In the genomic region with DNA sequence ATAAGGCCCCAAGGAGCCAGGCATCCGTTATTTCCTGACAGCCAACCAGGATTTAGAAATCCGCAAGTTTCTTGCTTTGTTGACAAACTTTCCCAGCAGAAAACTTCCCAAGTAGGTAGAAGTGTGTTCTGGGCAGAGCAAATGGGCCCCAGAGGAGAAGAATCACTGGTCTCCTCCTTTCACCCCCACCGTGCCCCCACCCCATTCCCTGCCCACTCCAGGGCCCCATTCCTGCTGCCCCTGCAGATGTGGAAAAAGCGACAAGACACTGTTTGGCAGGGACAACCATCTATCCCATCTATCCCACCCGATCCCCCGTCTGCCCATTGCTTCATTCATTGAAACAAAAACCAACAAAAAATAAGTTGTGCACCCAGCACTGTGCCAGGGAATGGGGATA, we compare ENCODE assay signal across 14 cellular contexts. TPM values are rescaled to one million over a fixed set of nuclear protein-coding genes. Genes with fewer than 3 reads are reported as not detected.
DNase-seq lines count a peak whose midpoint lies in the region; ATAC-seq, FAIRE-seq and TF ChIP-seq lines count a peak whose summit lies in the region.
"Had no signal": no experiment of that assay in that cellular context is flagged by ENCODE, and none has a peak within 500 bp of the region (broad histone marks: within the 10 kb centered on the region; RNA-seq: fewer than 3 reads in every experiment).

No MANE protein-coding gene starts in this region.

- H3K4me3 ChIP-seq in body of pancreas (no peak overlapping the region), right lobe of liver (no peak overlapping the region), pancreas (no peak overlapping the region), thyroid gland (replicated peaks in 1 of 3) (no peak overlapping the region)
- H3K4me3 ChIP-seq: BLaER1 treated with 17β-estradiol and CSF1 and Interleukin-3, amounts not matched to agents 10 nM and 100 nM had no signal

- intact Hi-C loops in body of pancreas (cut with DNase I) = no loop called here
- intact Hi-C loops in right lobe of liver (cut with DNase I) = no loop called here
- intact Hi-C loops in pancreas (cut with DNase I) = no loop called here
- intact Hi-C loops in thyroid gland (cut with DNase I) = no loop called here

- H3K36me3 ChIP-seq in body of pancreas (replicated peaks in 1 of 2; ENCODE audit: insufficient read depth in 1 of 2, low read depth in 2 of 2) = no peaks in the 10 kb centered on the region
- H3K36me3 ChIP-seq in right lobe of liver = no peaks in the 10 kb centered on the region
- H3K36me3 ChIP-seq in pancreas = no peaks in the 10 kb centered on the region
- no peaks in the 10 kb centered on the region for H3K36me3 ChIP-seq in thyroid gland
- H3K36me3 ChIP-seq: BLaER1 treated with 17β-estradiol and CSF1 and Interleukin-3, amounts not matched to agents 10 nM and 100 nM had no signal

- H3K27me3 ChIP-seq in body of pancreas = no peaks in the 10 kb centered on the region
- no peaks in the 10 kb centered on the region for H3K27me3 ChIP-seq in right lobe of liver
- no peaks in the 10 kb centered on the region for H3K27me3 ChIP-seq in pancreas
- H3K27me3 ChIP-seq in thyroid gland = no peaks in the 10 kb centered on the region
- H3K27me3 ChIP-seq: BLaER1 treated with 17β-estradiol and CSF1 and Interleukin-3, amounts not matched to agents 10 nM and 100 nM had no signal

- peak overlapping the region in 3 of 4 donors; percentile 60 to 68 (median 66) for H3K27ac ChIP-seq in body of pancreas
- peak overlapping the region; percentile 18 to 89 (median 53) for H3K27ac ChIP-seq in right lobe of liver
- H3K27ac ChIP-seq in pancreas = peak overlapping the region in 3 of 4 donors; percentile 26 to 74 (median 51)
- H3K27ac ChIP-seq in thyroid gland = peak overlapping the region; percentile 28 to 60 (median 38)
- H3K27ac ChIP-seq: BLaER1 treated with 17β-estradiol and CSF1 and Interleukin-3, amounts not matched to agents 10 nM and 100 nM had no signal

- H3K4me1 ChIP-seq in body of pancreas = peaks cover 43% of the 10 kb centered on the region
- H3K4me1 ChIP-seq in right lobe of liver = peaks cover 0 to 49% (median 20%) of the 10 kb centered on the region in 4 donors
- H3K4me1 ChIP-seq in pancreas = peaks cover 0 to 18% (median 17%) of the 10 kb centered on the region in 3 donors
- H3K4me1 ChIP-seq in thyroid gland = peaks cover 2 to 14% of the 10 kb centered on the region in 2 donors
- H3K4me1 ChIP-seq: BLaER1 treated with 17β-estradiol and CSF1 and Interleukin-3, amounts not matched to agents 10 nM and 100 nM had no signal

- TF ChIP-seq POLR2A in body of pancreas (IDR thresholded peaks at IDR 0.05) = no peak
- TF ChIP-seq POLR2A in right lobe of liver (IDR thresholded peaks at IDR 0.05) = no peak
- no peak for TF ChIP-seq POLR2A in thyroid gland (IDR thresholded peaks at IDR 0.05)

- no peak for FAIRE-seq in pancreas (lab: Jason Lieb, UNC)
- FAIRE-seq: G401.6, GM12891 had no signal

- no peaks in the 10 kb centered on the region for H3K9me3 ChIP-seq in body of pancreas
- H3K9me3 ChIP-seq in right lobe of liver = no peaks in the 10 kb centered on the region
- no peaks in the 10 kb centered on the region for H3K9me3 ChIP-seq in pancreas
- H3K9me3 ChIP-seq in thyroid gland = no peaks in the 10 kb centered on the region
- H3K9me3 ChIP-seq: BLaER1 treated with 17β-estradiol and CSF1 and Interleukin-3, amounts not matched to agents 10 nM and 100 nM had no signal

- TF ChIP-seq CTCF in body of pancreas (IDR thresholded peaks at IDR 0.05) (no peak), right lobe of liver (IDR thresholded peaks at IDR 0.05) (no peak), pancreas (IDR thresholded peaks at IDR 0.05) (no peak), thyroid gland (IDR thresholded peaks at IDR 0.05) (no peak)

- no peak for DNase-seq in body of pancreas
- no peak for DNase-seq in right lobe of liver
- no peak for DNase-seq in pancreas
- DNase-seq in thyroid gland = no peak
- DNase-seq in DMS153 treated with DMSO at 0.1 percent for 48 hours (lab: John Stamatoyannopoulos, UW; ENCODE audit: unreplicated experiment) = no peak
- DNase-seq in stimulated activated CD4-positive, alpha-beta T cell treated with anti-CD3 and anti-CD28 coated beads, Interleukin-1b, Interleukin-23, amount 100 ng/mL, for 48 hours = no peak
- DNase-seq: 8988T; CD8-positive, alpha-beta T cell; DMS 273 treated with DMSO at 0.1 percent for 48 hours; GOT3 had no signal

- WGBS in body of pancreas, 2 donors = 60 to 66% methylated on average over 6 of the region's 6 CpGs
- 32% methylated on average over 6 of the region's 6 CpGs for WGBS in right lobe of liver (ENCODE audit: insufficient coverage, low coverage, low lambda C conversion rate, missing lambda C conversion rate)
- WGBS in pancreas, 2 donors = 61 to 64% methylated on average over 6 of the region's 6 CpGs
- 64 to 68% methylated on average over 6 of the region's 6 CpGs for WGBS in thyroid gland, 2 donors

- ATAC-seq in body of pancreas (peak; percentile 5), right lobe of liver (no peak), pancreas (no peak), GM19463 (IDR thresholded peaks at IDR 0.05; ENCODE audit: unreplicated experiment) (no peak)
- ATAC-seq: CD8-positive, alpha-beta T cell had no signal

RNA-seq across cellular contexts. Expression of gene FAHD2A, which starts 10.2 kb away (rescaled TPM):
- total RNA-seq in body of pancreas = 10 to 100 TPM; 15.2 to 18.9 TPM
- total RNA-seq in right lobe of liver = 10 to 100 TPM; 62.2 to 80.1 (median 75.7) TPM
- 10 to 100 TPM; 15.4 to 22.2 (median 17.9) TPM for total RNA-seq in pancreas
- polyA plus RNA-seq in pancreas = 10 to 100 TPM; 19.0 to 19.8 TPM
- total RNA-seq in thyroid gland = 10 to 100 TPM; 39.2 to 90.2 (median 59.3) TPM
